10 cellular contexts compared by ENCODE assay signal in genomic region chr7:111232249-111233084, GRCh38.
DNase-seq lines count a peak whose midpoint lies in the region; ATAC-seq and TF ChIP-seq lines count a peak whose summit lies in the region.
"Had no signal": no experiment of that assay in that cellular context is flagged by ENCODE, and none has a peak within 500 bp of the region (broad histone marks: within the 10 kb centered on the region; RNA-seq: fewer than 3 reads in every experiment).

No MANE protein-coding gene starts in this region.

- intact Hi-C loops in activated naive CD4-positive, alpha-beta T cell treated with anti-CD3 and anti-CD28 coated beads for 36 hours (cut with micrococcal nuclease) = loop anchor here (5.0 kb wide), 1 partner anchor 205 kb away; no protein-coding TSS in a partner anchor
- intact Hi-C loops in Caco-2 (cut with micrococcal nuclease; ENCODE audit: unreplicated experiment) = no loop called here

- H3K4me1 ChIP-seq in tibial nerve (no peaks in the 10 kb centered on the region), Caco-2 (peaks cover 6% of the 10 kb centered on the region; the same call in 1 of the 2 replicates)

- H3K9me3 Mint-ChIP-seq in activated naive CD4-positive, alpha-beta T cell treated with anti-CD3 and anti-CD28 coated beads for 36 hours = no peaks in the 10 kb centered on the region
- H3K9me3 Mint-ChIP-seq in Caco-2 (ENCODE audit: unreplicated experiment) = no peaks in the 10 kb centered on the region

- TF ChIP-seq EP300 in tibial nerve (IDR thresholded peaks at IDR 0.05) = no peak

- peaks cover 14% of the 10 kb centered on the region for H3K36me3 Mint-ChIP-seq in activated naive CD4-positive, alpha-beta T cell treated with anti-CD3 and anti-CD28 coated beads for 36 hours (ENCODE audit: low read depth)
- H3K36me3 Mint-ChIP-seq in Caco-2 (ENCODE audit: insufficient read depth, unreplicated experiment) = no peaks in the 10 kb centered on the region

- H3K9me3 ChIP-seq in tibial nerve = peaks cover 0 to 4% (median 0%) of the 10 kb centered on the region in 4 donors
- no peaks in the 10 kb centered on the region for H3K9me3 ChIP-seq in Caco-2
- H3K9me3 ChIP-seq: neutrophil had no signal

- no peaks in the 10 kb centered on the region for H3K27me3 Mint-ChIP-seq in activated naive CD4-positive, alpha-beta T cell treated with anti-CD3 and anti-CD28 coated beads for 36 hours (ENCODE audit: low read depth)
- H3K27me3 Mint-ChIP-seq in Caco-2 (ENCODE audit: insufficient read depth, unreplicated experiment) = no peaks in the 10 kb centered on the region

- H3K27ac Mint-ChIP-seq in activated naive CD4-positive, alpha-beta T cell treated with anti-CD3 and anti-CD28 coated beads for 36 hours = no peak overlapping the region
- no peak overlapping the region for H3K27ac Mint-ChIP-seq in Caco-2 (ENCODE audit: unreplicated experiment)

- ATAC-seq in GM21619 (IDR thresholded peaks at IDR 0.05; ENCODE audit: unreplicated experiment) = peak; percentile 94
- ATAC-seq in HG03045 (IDR thresholded peaks at IDR 0.05; ENCODE audit: unreplicated experiment) = no peak

- H3K36me3 ChIP-seq in tibial nerve (peaks cover 0 to 8% (median 0%) of the 10 kb centered on the region in 3 donors), Caco-2 (ENCODE audit: control insufficient read depth, insufficient read depth, low read length) (no peaks in the 10 kb centered on the region)
- H3K36me3 ChIP-seq: neutrophil had no signal

- H3K4me3 ChIP-seq in tibial nerve (no peak overlapping the region), Caco-2 (ENCODE audit: low read depth, low read length) (no peak overlapping the region)

- POLR2A ChIA-PET in Caco-2 (lab: Charles Lee) = no interaction called here

- H3K27ac ChIP-seq in epithelial cell of prostate (peak overlapping the region; percentile 33), tibial nerve (no peak overlapping the region)
- H3K27ac ChIP-seq: neutrophil had no signal

- TF ChIP-seq CTCF in tibial nerve (IDR thresholded peaks at IDR 0.05) (no peak), Caco-2 (IDR thresholded peaks at IDR 0.05; ENCODE audit: insufficient read depth in 1 of 2, low read depth in 1 of 2, low read length in 1 of 2, severe bottlenecking in 1 of 2, unreplicated experiment in 1 of 2) (no peak)

- CTCF ChIA-PET in activated naive CD4-positive, alpha-beta T cell treated with anti-CD3 and anti-CD28 coated beads for 36 hours (lab: Charles Lee) = no interaction called here
- CTCF ChIA-PET in Caco-2 (lab: Charles Lee) = interaction anchor here (0.7 kb wide), 1 partner anchor 29 kb away, joined by 5 read pairs; no protein-coding TSS in a partner anchor

- H3K27me3 ChIP-seq in tibial nerve = no peaks in the 10 kb centered on the region
- H3K27me3 ChIP-seq in Caco-2 (replicated peaks; ENCODE audit: control insufficient read depth, insufficient read depth, low read length) = no peaks in the 10 kb centered on the region
- H3K27me3 ChIP-seq: neutrophil had no signal

- TF ChIP-seq POLR2A in tibial nerve (IDR thresholded peaks at IDR 0.05) = no peak

- H3K4me3 Mint-ChIP-seq in activated naive CD4-positive, alpha-beta T cell treated with anti-CD3 and anti-CD28 coated beads for 36 hours = no peak overlapping the region
- no peak overlapping the region for H3K4me3 Mint-ChIP-seq in Caco-2 (ENCODE audit: unreplicated experiment)
- H3K4me3 Mint-ChIP-seq: activated T-cell treated with anti-CD3 and anti-CD28 coated beads, Interleukin-2, amount 50 U/mL, for 4 hours had no signal

- BruUV-seq in Caco-2 (replicated peaks; lab: Mats Ljungman, UMichigan) = no TSS peak

- WGBS in tibial nerve, 2 donors = 68 to 74% methylated on average over 3 of the region's 3 CpGs

- H3K4me1 Mint-ChIP-seq in activated naive CD4-positive, alpha-beta T cell treated with anti-CD3 and anti-CD28 coated beads for 36 hours (ENCODE audit: low read depth) = peaks cover 12% of the 10 kb centered on the region
- H3K4me1 Mint-ChIP-seq in Caco-2 (ENCODE audit: low read depth, unreplicated experiment) = peaks cover 15% of the 10 kb centered on the region

- DNase-seq in DMS53 treated with DMSO at 0.1 percent for 48 hours (lab: John Stamatoyannopoulos, UW; ENCODE audit: unreplicated experiment) (peak; percentile 63), HT1080 (ENCODE audit: low read depth) (peak; percentile 67), epithelial cell of prostate (ENCODE audit: low read depth, low spot score) (peak; percentile 24), tibial nerve (ENCODE audit: low spot score in 2 of 2) (no peak), Caco-2 (no peak)
- DNase-seq in activated naive CD4-positive, alpha-beta T cell treated with anti-CD3 and anti-CD28 coated beads for 36 hours = no peak
- DNase-seq: activated T-cell treated with anti-CD3 and anti-CD28 coated beads, Interleukin-2, amount 50 U/mL, for 4 hours had no signal

Comparison
In these comparisons a context has a peak if more than half of its experiments do, and no peak if none do; other contexts are left out.
1. DNase-seq: peak in DMS53 treated with DMSO at 0.1 percent for 48 hours (single experiment), HT1080 (single experiment) and epithelial cell of prostate (single experiment); none in activated naive CD4-positive, alpha-beta T cell treated with anti-CD3 and anti-CD28 coated beads for 36 hours (single experiment), tibial nerve (0 of 2) and Caco-2 (0 of 2).